Comparison of ENCODE assay signal across 36 cellular contexts in the genomic region with DNA sequence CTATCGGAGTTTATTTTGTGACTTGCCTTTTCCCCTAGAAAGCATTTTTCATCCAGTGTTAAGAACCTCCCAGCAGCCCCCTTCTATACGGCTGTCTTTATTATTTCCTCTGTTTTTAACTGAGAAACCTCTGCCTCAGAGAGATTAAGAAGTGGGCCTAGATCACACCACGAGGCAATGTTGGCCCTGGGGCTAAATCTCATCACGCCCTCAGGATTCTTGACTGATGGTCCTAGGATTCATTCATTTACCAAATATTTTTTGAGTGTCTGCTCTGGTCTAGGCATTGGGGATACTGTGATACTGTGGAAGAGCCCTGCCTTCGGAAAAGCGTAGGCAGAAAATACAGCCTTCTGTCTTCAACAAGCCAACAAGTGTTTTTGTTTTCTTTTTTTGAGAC.
"Had no signal": no experiment of that assay in that cellular context is flagged by ENCODE, and none has a peak within 500 bp of the region (broad histone marks: within the 10 kb centered on the region; RNA-seq: fewer than 3 reads in every experiment).

No MANE protein-coding gene starts in this region.

- H3K27ac Mint-ChIP-seq: activated B cell treated with CpG ODN at 0.5 μM for 24 hours; activated CD4-positive, alpha-beta memory T cell treated with anti-CD3 and anti-CD28 coated beads for 36 hours; activated CD4-positive, alpha-beta T cell treated with anti-CD3 and anti-CD28 coated beads, Interleukin-2, amount 10 ng/mL, durations not matched to agents 24 days and 14 days; activated CD8-positive, alpha-beta T cell treated with anti-CD3 and anti-CD28 coated beads for 36 hours; activated naive CD4-positive, alpha-beta T cell treated with anti-CD3 and anti-CD28 coated beads, Interleukin-2, amount 10 ng/mL, durations not matched to agents 7 days and 5 days; activated naive CD4-positive, alpha-beta T cell treated with anti-CD3 and anti-CD28 coated beads, Interleukin-2, amount 50 U/mL, for 24 hours; activated naive CD8-positive, alpha-beta T cell; activated naive CD8-positive, alpha-beta T cell treated with anti-CD3 and anti-CD28 coated beads, Interleukin-2, amount 10 ng/mL, durations not matched to agents 7 days and 5 days; activated naive CD8-positive, alpha-beta T cell treated with anti-CD3 and anti-CD28 coated beads, Interleukin-2, amount 50 U/mL, for 24 hours; activated T-cell treated with anti-CD3 and anti-CD28 coated beads, Interleukin-2, amount 50 U/mL, for 72 hours; activated T-helper 1 cell treated with anti-CD3 and anti-CD28 coated beads, Interleukin-12 subunit alpha, Interleukin-12 subunit beta, Interleukin-2, Interleukin-4 antibody, amounts not matched to agents 30 ng/mL and 10 ng/mL and 1 ng/mL, durations not matched to agents 14 hours and 24 hours and 36 hours; activated T-helper 17 cell treated with anti-CD3 and anti-CD28 coated beads, Interleukin-2, amount 50 U/mL, for 72 hours; brain; T-helper 1 cell treated with Interleukin-12 subunit alpha and Interleukin-12 subunit beta and Interleukin-4 antibody, amounts not matched to agents 30 μg/mL and 1 μg/mL, for 36 hours; T-helper 2 cell treated with Interferon-gamma antibody and Interleukin-4, amounts not matched to agents 5 μg/mL and 100 μg/mL, for 36 hours had no signal

- H3K4me1 Mint-ChIP-seq: activated CD4-positive, alpha-beta T cell treated with anti-CD3 and anti-CD28 coated beads, Interleukin-2, amount 10 ng/mL, durations not matched to agents 24 days and 14 days; activated naive CD4-positive, alpha-beta T cell treated with anti-CD3 and anti-CD28 coated beads, Interleukin-2, amount 10 ng/mL, durations not matched to agents 7 days and 5 days; activated naive CD8-positive, alpha-beta T cell treated with anti-CD3 and anti-CD28 coated beads, Interleukin-2, amount 10 ng/mL, durations not matched to agents 7 days and 5 days; activated T-helper 17 cell treated with anti-CD3 and anti-CD28 coated beads, Interleukin-2, amount 50 U/mL, for 72 hours; central memory CD8-positive, alpha-beta T cell had no signal

- H3K4me3 Mint-ChIP-seq: activated B cell treated with CpG ODN at 0.5 μM for 24 hours; activated CD4-positive, alpha-beta memory T cell treated with anti-CD3 and anti-CD28 coated beads for 36 hours; activated CD4-positive, alpha-beta T cell treated with anti-CD3 and anti-CD28 coated beads, Interleukin-2, amount 10 ng/mL, durations not matched to agents 24 days and 14 days; activated CD8-positive, alpha-beta T cell treated with anti-CD3 and anti-CD28 coated beads for 36 hours; activated naive CD4-positive, alpha-beta T cell treated with anti-CD3 and anti-CD28 coated beads, Interleukin-2, amount 10 ng/mL, durations not matched to agents 7 days and 5 days; activated naive CD4-positive, alpha-beta T cell treated with anti-CD3 and anti-CD28 coated beads, Interleukin-2, amount 50 U/mL, for 24 hours; activated naive CD8-positive, alpha-beta T cell; activated naive CD8-positive, alpha-beta T cell treated with anti-CD3 and anti-CD28 coated beads, Interleukin-2, amount 10 ng/mL, durations not matched to agents 7 days and 5 days; activated naive CD8-positive, alpha-beta T cell treated with anti-CD3 and anti-CD28 coated beads, Interleukin-2, amount 50 U/mL, for 24 hours; activated T-cell treated with anti-CD3 and anti-CD28 coated beads, Interleukin-2, amount 50 U/mL, for 4 hours; activated T-cell treated with anti-CD3 and anti-CD28 coated beads, Interleukin-2, amount 50 U/mL, for 72 hours; activated T-helper 1 cell treated with anti-CD3 and anti-CD28 coated beads, Interleukin-12 subunit alpha, Interleukin-12 subunit beta, Interleukin-2, Interleukin-4 antibody, amounts not matched to agents 30 ng/mL and 10 ng/mL and 1 ng/mL, durations not matched to agents 14 hours and 24 hours and 36 hours; activated T-helper 17 cell treated with anti-CD3 and anti-CD28 coated beads, Interleukin-2, amount 50 U/mL, for 72 hours; brain; central memory CD8-positive, alpha-beta T cell; T-helper 1 cell treated with Interleukin-12 subunit alpha and Interleukin-12 subunit beta and Interleukin-4 antibody, amounts not matched to agents 30 μg/mL and 1 μg/mL, for 36 hours; T-helper 2 cell treated with Interferon-gamma antibody and Interleukin-4, amounts not matched to agents 5 μg/mL and 100 μg/mL, for 36 hours had no signal

- H3K9me3 ChIP-seq: ascending aorta had no signal

- ATAC-seq: activated CD8-positive, alpha-beta T cell treated with anti-CD3 and anti-CD28 coated beads for 36 hours; activated naive CD8-positive, alpha-beta T cell treated with anti-CD3 and anti-CD28 coated beads, Interleukin-2, amount 50 U/mL, for 24 hours; activated T-cell treated with anti-CD3 and anti-CD28 coated beads, Interleukin-2, amount 50 U/mL, for 4 hours; activated T-cell treated with anti-CD3 and anti-CD28 coated beads, Interleukin-2, amount 50 U/mL, for 72 hours; activated T-helper 17 cell treated with anti-CD3 and anti-CD28 coated beads, Interleukin-2, amount 50 U/mL, for 72 hours had no signal

- H3K27me3 Mint-ChIP-seq: activated naive CD4-positive, alpha-beta T cell treated with anti-CD3 and anti-CD28 coated beads, Interleukin-2, amount 10 ng/mL, durations not matched to agents 7 days and 5 days; activated naive CD4-positive, alpha-beta T cell treated with anti-CD3 and anti-CD28 coated beads, Interleukin-2, amount 50 U/mL, for 24 hours; brain had no signal

- H3K27ac ChIP-seq: ascending aorta, cardiac muscle cell, VCaP had no signal

- H3K36me3 Mint-ChIP-seq: activated CD4-positive, alpha-beta memory T cell treated with anti-CD3 and anti-CD28 coated beads for 36 hours; activated naive CD4-positive, alpha-beta T cell treated with anti-CD3 and anti-CD28 coated beads, Interleukin-2, amount 10 ng/mL, durations not matched to agents 7 days and 5 days; activated naive CD4-positive, alpha-beta T cell treated with anti-CD3 and anti-CD28 coated beads, Interleukin-2, amount 50 U/mL, for 24 hours; activated naive CD8-positive, alpha-beta T cell; activated naive CD8-positive, alpha-beta T cell treated with anti-CD3 and anti-CD28 coated beads, Interleukin-2, amount 10 ng/mL, durations not matched to agents 7 days and 5 days had no signal

- H3K27me3 ChIP-seq: ascending aorta, cardiac muscle cell had no signal

- H3K4me3 ChIP-seq: ascending aorta, cardiac muscle cell had no signal

- DNase-seq: activated B cell treated with CpG ODN at 0.5 μM for 24 hours; activated CD4-positive, alpha-beta memory T cell treated with anti-CD3 and anti-CD28 coated beads for 36 hours; activated CD4-positive, alpha-beta T cell treated with anti-CD3 and anti-CD28 coated beads for 4 hours; activated CD4-positive, alpha-beta T cell treated with anti-CD3 and anti-CD28 coated beads, Interleukin-2, amount 10 ng/mL, durations not matched to agents 24 days and 14 days; activated CD4-positive, alpha-beta T cell treated with anti-CD3 and anti-CD28 coated beads, Interleukin-2, amount 50 U/mL, for 1 hour; activated CD4-positive, alpha-beta T cell treated with anti-CD3 and anti-CD28 coated beads, Interleukin-2, amount 50 U/mL, for 4 hours; activated CD4-positive, CD25-positive, alpha-beta regulatory T cell treated with anti-CD3 and anti-CD28 coated beads, Interleukin-2, amount 50 U/mL, for 72 hours; activated CD8-positive, alpha-beta memory T cell treated with anti-CD3 and anti-CD28 coated beads, Interleukin-2, amount 50 U/mL, for 4 hours; activated CD8-positive, alpha-beta T cell treated with anti-CD3 and anti-CD28 coated beads for 36 hours; activated gamma-delta T cell treated with Interleukin-2 at 50 U/mL for 16 hours; activated naive CD4-positive, alpha-beta T cell treated with anti-CD3 and anti-CD28 coated beads, Interleukin-2, amount 10 ng/mL, durations not matched to agents 7 days and 5 days; activated naive CD4-positive, alpha-beta T cell treated with Interleukin-2 at 50 U/mL for 16 hours; activated naive CD8-positive, alpha-beta T cell treated with anti-CD3 and anti-CD28 coated beads, Interleukin-2, amount 50 U/mL, for 24 hours; activated T-cell treated with anti-CD3 and anti-CD28 coated beads for 4 hours; activated T-cell treated with anti-CD3 and anti-CD28 coated beads, Interleukin-2, amount 50 U/mL, for 1 hour; activated T-cell treated with anti-CD3 and anti-CD28 coated beads, Interleukin-2, amount 50 U/mL, for 4 hours; activated T-cell treated with anti-CD3 and anti-CD28 coated beads, Interleukin-2, amount 50 U/mL, for 72 hours; amygdala; anterior cingulate cortex; caudate nucleus; cerebellar nuclear complex; T-helper 1 cell; T-helper 2 cell; T-helper 9 cell had no signal

- H3K36me3 ChIP-seq: ascending aorta, cardiac muscle cell had no signal

- H3K9me3 Mint-ChIP-seq: activated CD4-positive, alpha-beta memory T cell treated with anti-CD3 and anti-CD28 coated beads for 36 hours; activated CD4-positive, alpha-beta T cell treated with anti-CD3 and anti-CD28 coated beads, Interleukin-2, amount 10 ng/mL, durations not matched to agents 24 days and 14 days; activated CD8-positive, alpha-beta T cell treated with anti-CD3 and anti-CD28 coated beads for 36 hours; activated naive CD4-positive, alpha-beta T cell treated with anti-CD3 and anti-CD28 coated beads, Interleukin-2, amount 10 ng/mL, durations not matched to agents 7 days and 5 days; activated naive CD4-positive, alpha-beta T cell treated with anti-CD3 and anti-CD28 coated beads, Interleukin-2, amount 50 U/mL, for 24 hours; activated naive CD8-positive, alpha-beta T cell treated with anti-CD3 and anti-CD28 coated beads, Interleukin-2, amount 10 ng/mL, durations not matched to agents 7 days and 5 days; activated T-cell treated with anti-CD3 and anti-CD28 coated beads, Interleukin-2, amount 50 U/mL, for 4 hours; activated T-cell treated with anti-CD3 and anti-CD28 coated beads, Interleukin-2, amount 50 U/mL, for 72 hours; activated T-helper 1 cell treated with anti-CD3 and anti-CD28 coated beads, Interleukin-12 subunit alpha, Interleukin-12 subunit beta, Interleukin-2, Interleukin-4 antibody, amounts not matched to agents 30 ng/mL and 10 ng/mL and 1 ng/mL, durations not matched to agents 14 hours and 24 hours and 36 hours; activated T-helper 17 cell treated with anti-CD3 and anti-CD28 coated beads, Interleukin-2, amount 50 U/mL, for 72 hours; central memory CD8-positive, alpha-beta T cell; T-helper 1 cell treated with Interleukin-12 subunit alpha and Interleukin-12 subunit beta and Interleukin-4 antibody, amounts not matched to agents 30 μg/mL and 1 μg/mL, for 36 hours; T-helper 2 cell treated with Interferon-gamma antibody and Interleukin-4, amounts not matched to agents 5 μg/mL and 100 μg/mL, for 36 hours had no signal
